ENCODE assay signal across 1 cellular context in genomic region chr1:157119448-157119847, GRCh38.
TF ChIP-seq lines count a peak whose summit lies in the region.

No MANE protein-coding gene starts in this region.

TF ChIP-seq in IMR-90, 13 proteins besides CTCF, POLR2A, EP300 and RAD21:
- TF ChIP-seq, protein P1, sequence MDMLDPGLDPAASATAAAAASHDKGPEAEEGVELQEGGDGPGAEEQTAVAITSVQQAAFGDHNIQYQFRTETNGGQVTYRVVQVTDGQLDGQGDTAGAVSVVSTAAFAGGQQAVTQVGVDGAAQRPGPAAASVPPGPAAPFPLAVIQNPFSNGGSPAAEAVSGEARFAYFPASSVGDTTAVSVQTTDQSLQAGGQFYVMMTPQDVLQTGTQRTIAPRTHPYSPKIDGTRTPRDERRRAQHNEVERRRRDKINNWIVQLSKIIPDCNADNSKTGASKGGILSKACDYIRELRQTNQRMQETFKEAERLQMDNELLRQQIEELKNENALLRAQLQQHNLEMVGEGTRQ (IDR thresholded peaks at IDR 0.05; ENCODE audit: low read depth, low read length), result no peak
- TF ChIP-seq MXI1 (IDR thresholded peaks at IDR 0.05; ENCODE audit: borderline replicate concordance, low read depth, low read length), result no peak
- no peak for TF ChIP-seq MAFK (IDR thresholded peaks at IDR 0.05; ENCODE audit: low read depth, low read length)
- no peak for TF ChIP-seq RCOR1 (IDR thresholded peaks at IDR 0.05; ENCODE audit: insufficient replicate concordance, low read length)
- no peak for TF ChIP-seq ELK1 (IDR thresholded peaks at IDR 0.05; ENCODE audit: borderline replicate concordance, low read depth, low read length)
- no peak for TF ChIP-seq CHD1 (IDR thresholded peaks at IDR 0.05; ENCODE audit: low read depth, low read length)
- no peak for TF ChIP-seq SMC3 (IDR thresholded peaks at IDR 0.05; ENCODE audit: low read depth, low read length)
- TF ChIP-seq FOS (IDR thresholded peaks at IDR 0.05; ENCODE audit: low read depth, low read length), result no peak
- TF ChIP-seq NFE2L2 (IDR thresholded peaks at IDR 0.05; ENCODE audit: low read depth, low read length), result no peak
- TF ChIP-seq MAZ (IDR thresholded peaks at IDR 0.05; ENCODE audit: borderline replicate concordance, low read depth, low read length), result no peak
- no peak for TF ChIP-seq CEBPB (IDR thresholded peaks at IDR 0.05; ENCODE audit: low read depth, low read length)
- TF ChIP-seq BHLHE40 (IDR thresholded peaks at IDR 0.05; ENCODE audit: low read depth, low read length), result no peak
- TF ChIP-seq RFX5 (IDR thresholded peaks at IDR 0.05; ENCODE audit: low read depth, low read length), result no peak
TF ChIP-seq in IMR-90: peak in this region for 0.
